11 cellular contexts compared by ENCODE assay signal in genomic region chr12:57091633-57092528, GRCh38. TPM values are rescaled to one million over a fixed set of nuclear protein-coding genes. Genes with fewer than 3 reads are reported as not detected.
DNase-seq lines count a peak whose midpoint lies in the region; ATAC-seq and TF ChIP-seq lines count a peak whose summit lies in the region.
"Had no signal": no experiment of that assay in that cellular context is flagged by ENCODE, and none has a peak within 500 bp of the region (broad histone marks: within the 10 kb centered on the region; RNA-seq: fewer than 3 reads in every experiment).

No MANE protein-coding gene starts in this region.

- peaks cover 62% of the 10 kb centered on the region for H3K36me3 Mint-ChIP-seq in activated CD4-positive, alpha-beta T cell treated with anti-CD3 and anti-CD28 coated beads, Interleukin-2, amount 10 ng/mL, durations not matched to agents 24 days and 14 days (ENCODE audit: low read depth)
- H3K36me3 Mint-ChIP-seq in activated T-helper 2 cell treated with anti-CD3 and anti-CD28 coated beads, Interferon-gamma antibody, Interleukin-2, Interleukin-4, amounts not matched to agents 10 μg/mL and 5 μg/mL and 100 μg/mL, durations not matched to agents 14 hours and 24 hours and 36 hours (ENCODE audit: low read depth): peaks cover 77% of the 10 kb centered on the region

- no peak for TF ChIP-seq CTCF in gastroesophageal sphincter (IDR thresholded peaks at IDR 0.05)

- no peak for DNase-seq in activated CD4-positive, alpha-beta T cell treated with anti-CD3 and anti-CD28 coated beads, Interleukin-2, amount 10 ng/mL, durations not matched to agents 24 days and 14 days
- no peak for DNase-seq in activated CD4-positive, alpha-beta T cell treated with anti-CD3 and anti-CD28 coated beads, Interleukin-2, amount 50 U/mL, for 4 hours
- no peak for DNase-seq in activated T-helper 2 cell treated with anti-CD3 and anti-CD28 coated beads, Interferon-gamma antibody, Interleukin-2, Interleukin-4, amounts not matched to agents 10 μg/mL and 5 μg/mL and 100 μg/mL, durations not matched to agents 14 hours and 24 hours and 36 hours (ENCODE audit: low spot score)
- no peak for DNase-seq in stimulated activated naive CD8-positive, alpha-beta T cell treated with anti-CD3 and anti-CD28 coated beads, Interleukin-15, amount 100 ng/mL, for 72 hours
- DNase-seq in HUDEP-2 (lab: John Stamatoyannopoulos, UW; ENCODE audit: unreplicated experiment in 76 of 76): no peak
- DNase-seq: NCI-H2107, SW 1271 had no signal

- intact Hi-C loops in activated CD4-positive, alpha-beta T cell treated with anti-CD3 and anti-CD28 coated beads, Interleukin-2, amount 10 ng/mL, durations not matched to agents 24 days and 14 days (cut with micrococcal nuclease): loop anchor here (2.0 kb wide), 1 partner anchor 13 kb away; the partner anchor contains the start of gene NEMP1
- intact Hi-C loops in activated T-helper 2 cell treated with anti-CD3 and anti-CD28 coated beads, Interferon-gamma antibody, Interleukin-2, Interleukin-4, amounts not matched to agents 10 μg/mL and 5 μg/mL and 100 μg/mL, durations not matched to agents 14 hours and 24 hours and 36 hours (cut with micrococcal nuclease): no loop called here

- no peak for ATAC-seq in gastroesophageal sphincter
- no peak for ATAC-seq in stimulated activated naive CD8-positive, alpha-beta T cell treated with anti-CD3 and anti-CD28 coated beads, Interleukin-15, amount 100 ng/mL, for 72 hours
- no peak for ATAC-seq in GM18868 (IDR thresholded peaks at IDR 0.05; ENCODE audit: unreplicated experiment)
- no peak for ATAC-seq in GM18907 (IDR thresholded peaks at IDR 0.05; ENCODE audit: unreplicated experiment)
- ATAC-seq: pancreas had no signal

- no peak for TF ChIP-seq EP300 in gastroesophageal sphincter (IDR thresholded peaks at IDR 0.05)

- H3K4me1 ChIP-seq in gastroesophageal sphincter: peaks cover 5 to 74% (median 44%) of the 10 kb centered on the region in 3 donors

- peak overlapping the region; percentile 34 for H3K27ac Mint-ChIP-seq in activated CD4-positive, alpha-beta T cell treated with anti-CD3 and anti-CD28 coated beads, Interleukin-2, amount 10 ng/mL, durations not matched to agents 24 days and 14 days
- peak overlapping the region; percentile 66 for H3K27ac Mint-ChIP-seq in activated T-helper 2 cell treated with anti-CD3 and anti-CD28 coated beads, Interferon-gamma antibody, Interleukin-2, Interleukin-4, amounts not matched to agents 10 μg/mL and 5 μg/mL and 100 μg/mL, durations not matched to agents 14 hours and 24 hours and 36 hours
- H3K27ac Mint-ChIP-seq in stimulated activated naive CD8-positive, alpha-beta T cell treated with anti-CD3 and anti-CD28 coated beads, Interleukin-15, amount 100 ng/mL, for 72 hours: peak overlapping the region; percentile 67 to 69

- H3K27me3 Mint-ChIP-seq in activated CD4-positive, alpha-beta T cell treated with anti-CD3 and anti-CD28 coated beads, Interleukin-2, amount 10 ng/mL, durations not matched to agents 24 days and 14 days: no peaks in the 10 kb centered on the region
- H3K27me3 Mint-ChIP-seq in activated T-helper 2 cell treated with anti-CD3 and anti-CD28 coated beads, Interferon-gamma antibody, Interleukin-2, Interleukin-4, amounts not matched to agents 10 μg/mL and 5 μg/mL and 100 μg/mL, durations not matched to agents 14 hours and 24 hours and 36 hours (ENCODE audit: low read depth): no peaks in the 10 kb centered on the region
- no peaks in the 10 kb centered on the region for H3K27me3 Mint-ChIP-seq in stimulated activated naive CD8-positive, alpha-beta T cell treated with anti-CD3 and anti-CD28 coated beads, Interleukin-15, amount 100 ng/mL, for 72 hours

- H3K27me3 ChIP-seq in gastroesophageal sphincter: no peaks in the 10 kb centered on the region
- H3K27me3 ChIP-seq: pancreas had no signal

- peak overlapping the region in 1 of 2 donors; percentile 95 for H3K4me3 ChIP-seq in gastroesophageal sphincter
- H3K4me3 ChIP-seq: pancreas had no signal

- no peaks in the 10 kb centered on the region for H3K9me3 ChIP-seq in gastroesophageal sphincter
- H3K9me3 ChIP-seq: pancreas had no signal

- no peak for TF ChIP-seq POLR2A in gastroesophageal sphincter (IDR thresholded peaks at IDR 0.05)

- no peaks in the 10 kb centered on the region for H3K9me3 Mint-ChIP-seq in activated CD4-positive, alpha-beta T cell treated with anti-CD3 and anti-CD28 coated beads, Interleukin-2, amount 10 ng/mL, durations not matched to agents 24 days and 14 days
- H3K9me3 Mint-ChIP-seq in activated T-helper 2 cell treated with anti-CD3 and anti-CD28 coated beads, Interferon-gamma antibody, Interleukin-2, Interleukin-4, amounts not matched to agents 10 μg/mL and 5 μg/mL and 100 μg/mL, durations not matched to agents 14 hours and 24 hours and 36 hours: no peaks in the 10 kb centered on the region
- no peaks in the 10 kb centered on the region for H3K9me3 Mint-ChIP-seq in stimulated activated naive CD8-positive, alpha-beta T cell treated with anti-CD3 and anti-CD28 coated beads, Interleukin-15, amount 100 ng/mL, for 72 hours

- peak overlapping the region; percentile 96 for H3K4me3 Mint-ChIP-seq in activated CD4-positive, alpha-beta T cell treated with anti-CD3 and anti-CD28 coated beads, Interleukin-2, amount 10 ng/mL, durations not matched to agents 24 days and 14 days
- H3K4me3 Mint-ChIP-seq in activated T-helper 2 cell treated with anti-CD3 and anti-CD28 coated beads, Interferon-gamma antibody, Interleukin-2, Interleukin-4, amounts not matched to agents 10 μg/mL and 5 μg/mL and 100 μg/mL, durations not matched to agents 14 hours and 24 hours and 36 hours (ENCODE audit: low read depth): peak overlapping the region; percentile 99
- peak overlapping the region; percentile 89 to 93 for H3K4me3 Mint-ChIP-seq in stimulated activated naive CD8-positive, alpha-beta T cell treated with anti-CD3 and anti-CD28 coated beads, Interleukin-15, amount 100 ng/mL, for 72 hours

- H3K4me1 Mint-ChIP-seq in activated CD4-positive, alpha-beta T cell treated with anti-CD3 and anti-CD28 coated beads, Interleukin-2, amount 10 ng/mL, durations not matched to agents 24 days and 14 days: peaks cover 64% of the 10 kb centered on the region
- H3K4me1 Mint-ChIP-seq in activated T-helper 2 cell treated with anti-CD3 and anti-CD28 coated beads, Interferon-gamma antibody, Interleukin-2, Interleukin-4, amounts not matched to agents 10 μg/mL and 5 μg/mL and 100 μg/mL, durations not matched to agents 14 hours and 24 hours and 36 hours (ENCODE audit: low read depth): peaks cover 57% of the 10 kb centered on the region
- peaks cover 73% of the 10 kb centered on the region for H3K4me1 Mint-ChIP-seq in stimulated activated naive CD8-positive, alpha-beta T cell treated with anti-CD3 and anti-CD28 coated beads, Interleukin-15, amount 100 ng/mL, for 72 hours

- peaks cover 0 to 57% of the 10 kb centered on the region in 2 donors for H3K36me3 ChIP-seq in gastroesophageal sphincter

- peak overlapping the region in 3 of 4 donors; percentile 99 to 100 (median 100) for H3K27ac ChIP-seq in gastroesophageal sphincter
- H3K27ac ChIP-seq: pancreas had no signal

- WGBS in gastroesophageal sphincter (ENCODE audit: low coverage in 1 of 2), 2 donors: 53 to 57% methylated on average over 5 to 15 of the region's 25 CpGs

RNA-seq across cellular contexts. Expression of gene NAB2, which starts 3.0 kb away (rescaled TPM):
- 70.5 and 76.7 TPM in 2 replicates for total RNA-seq in activated CD4-positive, alpha-beta T cell treated with anti-CD3 and anti-CD28 coated beads, Interleukin-2, amount 10 ng/mL, durations not matched to agents 24 days and 14 days
- total RNA-seq in activated T-helper 2 cell treated with anti-CD3 and anti-CD28 coated beads, Interferon-gamma antibody, Interleukin-2, Interleukin-4, amounts not matched to agents 10 μg/mL and 5 μg/mL and 100 μg/mL, durations not matched to agents 14 hours and 24 hours and 36 hours: 72.8 and 74.7 TPM in 2 replicates
- total RNA-seq in gastroesophageal sphincter: 10 to 100 TPM; 30.7 to 41.3 (median 38.8) TPM

RNA-seq across cellular contexts. Expression of gene NEMP1, which starts 13.3 kb away (rescaled TPM):
- 77.0 and 80.6 TPM in 2 replicates for total RNA-seq in activated CD4-positive, alpha-beta T cell treated with anti-CD3 and anti-CD28 coated beads, Interleukin-2, amount 10 ng/mL, durations not matched to agents 24 days and 14 days
- total RNA-seq in activated T-helper 2 cell treated with anti-CD3 and anti-CD28 coated beads, Interferon-gamma antibody, Interleukin-2, Interleukin-4, amounts not matched to agents 10 μg/mL and 5 μg/mL and 100 μg/mL, durations not matched to agents 14 hours and 24 hours and 36 hours: 79.8 and 86.7 TPM in 2 replicates
- total RNA-seq in gastroesophageal sphincter: 10 to 100 TPM; 11.8 to 14.9 (median 12.7) TPM

RNA-seq across cellular contexts. Expression of gene STAT6, which starts 19.3 kb away (rescaled TPM):
- 304 and 319 TPM in 2 replicates for total RNA-seq in activated CD4-positive, alpha-beta T cell treated with anti-CD3 and anti-CD28 coated beads, Interleukin-2, amount 10 ng/mL, durations not matched to agents 24 days and 14 days
- 333 and 341 TPM in 2 replicates for total RNA-seq in activated T-helper 2 cell treated with anti-CD3 and anti-CD28 coated beads, Interferon-gamma antibody, Interleukin-2, Interleukin-4, amounts not matched to agents 10 μg/mL and 5 μg/mL and 100 μg/mL, durations not matched to agents 14 hours and 24 hours and 36 hours
- 100 to 1,000 TPM in 3 of 4 donors, 10 to 100 TPM in 1; 92.5 to 166 (median 156) TPM for total RNA-seq in gastroesophageal sphincter

RNA-seq across cellular contexts. Expression of gene LRP1, which starts 36.4 kb away (rescaled TPM):
- 0.28 and 0.93 TPM in 2 replicates for total RNA-seq in activated CD4-positive, alpha-beta T cell treated with anti-CD3 and anti-CD28 coated beads, Interleukin-2, amount 10 ng/mL, durations not matched to agents 24 days and 14 days
- total RNA-seq in activated T-helper 2 cell treated with anti-CD3 and anti-CD28 coated beads, Interferon-gamma antibody, Interleukin-2, Interleukin-4, amounts not matched to agents 10 μg/mL and 5 μg/mL and 100 μg/mL, durations not matched to agents 14 hours and 24 hours and 36 hours: 1.8 and 2.1 TPM in 2 replicates
- total RNA-seq in gastroesophageal sphincter: 100 to 1,000 TPM; 185 to 292 (median 216) TPM

RNA-seq across cellular contexts. Expression of gene MYO1A, which starts 42.0 kb away (rescaled TPM):
- total RNA-seq in activated CD4-positive, alpha-beta T cell treated with anti-CD3 and anti-CD28 coated beads, Interleukin-2, amount 10 ng/mL, durations not matched to agents 24 days and 14 days: 1.7 TPM in 2 replicates
- 2.4 and 4.2 TPM in 2 replicates for total RNA-seq in activated T-helper 2 cell treated with anti-CD3 and anti-CD28 coated beads, Interferon-gamma antibody, Interleukin-2, Interleukin-4, amounts not matched to agents 10 μg/mL and 5 μg/mL and 100 μg/mL, durations not matched to agents 14 hours and 24 hours and 36 hours
- total RNA-seq in gastroesophageal sphincter: under 1 TPM; 0.22 to 0.54 (median 0.29) TPM
